ENCODE assay signal across 8 cellular contexts in genomic region chr20:50120935-50121693, GRCh38. TPM values are rescaled to one million over a fixed set of nuclear protein-coding genes. Genes with fewer than 3 reads are reported as not detected.
DNase-seq lines count a peak whose midpoint lies in the region; ATAC-seq and TF ChIP-seq lines count a peak whose summit lies in the region.

No MANE protein-coding gene starts in this region.

- TF ChIP-seq POLR2A in IMR-90 (IDR thresholded peaks at IDR 0.05; ENCODE audit: low read depth, low read length) (no peak), upper lobe of left lung (IDR thresholded peaks at IDR 0.05) (no peak)

- H3K36me3 ChIP-seq in IMR-90 (ENCODE audit: control insufficient read depth, insufficient read depth, low read length) (peaks cover 22% of the 10 kb centered on the region), PC-3 (ENCODE audit: low read depth, low read length) (peaks cover 32% of the 10 kb centered on the region), upper lobe of left lung (peaks cover 5 to 37% (median 24%) of the 10 kb centered on the region in 4 donors)

- no peak overlapping the region for H3K18ac ChIP-seq in IMR-90 (ENCODE audit: low read depth, low read length)

- POLR2A ChIA-PET in IMR-90 (lab: Charles Lee; ENCODE audit: unreplicated experiment), result no interaction called here
- POLR2A ChIA-PET in PC-3 (lab: Charles Lee; ENCODE audit: unreplicated experiment), result no interaction called here

- H3K4me3 ChIP-seq in IMR-90 (ENCODE audit: insufficient read depth, low read depth, low read length) (no peak overlapping the region), PC-3 (ENCODE audit: low read length) (no peak overlapping the region), fibroblast of the aortic adventitia (ENCODE audit: low read depth, low read length) (no peak overlapping the region), upper lobe of left lung (no peak overlapping the region)

- H2AFZ ChIP-seq in IMR-90 (replicated peaks; ENCODE audit: low read length, poor library complexity) (peak overlapping the region; percentile 33), PC-3 (ENCODE audit: low read length) (peak overlapping the region; percentile 11; the same call in 1 of the 2 replicates)

- no peak overlapping the region for H3K4ac ChIP-seq in IMR-90 (ENCODE audit: low read depth, low read length)

- H3K27ac ChIP-seq in IMR-90 (ENCODE audit: insufficient read depth, low read length), result no peak overlapping the region
- H3K27ac ChIP-seq in PC-3 (ENCODE audit: low read length), result no peak overlapping the region
- peak overlapping the region in 3 of 4 donors; percentile 5 to 36 (median 8) for H3K27ac ChIP-seq in upper lobe of left lung

- H3K9ac ChIP-seq in IMR-90 (ENCODE audit: low read depth, low read length), result no peak overlapping the region
- no peak overlapping the region for H3K9ac ChIP-seq in PC-3 (ENCODE audit: low read length)

- CTCF ChIA-PET in IMR-90 (lab: Yijun Ruan, JAX) (interaction anchor here (0.6 to 2.7 kb wide), 7 partner anchors 18 to 140 kb away, joined by 3 to 19 read pairs (median 6); no protein-coding TSS in a partner anchor), PC-3 (lab: Charles Lee) (interaction anchor here (0.6 to 1.9 kb wide), 12 partner anchors 23 to 343 kb away, joined by 3 to 26 read pairs (median 6); partner anchors contain the start of gene PEDS1)

- H3K4me2 ChIP-seq in IMR-90 (ENCODE audit: low read depth, low read length) (no peak overlapping the region), PC-3 (ENCODE audit: low read length) (peak overlapping the region; percentile 43)

- intact Hi-C loops in IMR-90 (cut with micrococcal nuclease) (loop anchor here (1.0 kb wide), 1 partner anchor 48 kb away; no protein-coding TSS in a partner anchor), PC-3 (cut with micrococcal nuclease) (loop anchor here (1.0 kb wide), 2 partner anchors 30 to 48 kb away; no protein-coding TSS in a partner anchor)

- no peak overlapping the region for H3K14ac ChIP-seq in IMR-90 (replicated peaks; ENCODE audit: low read depth, low read length)

- in situ Hi-C loops in IMR-90 (cut with MboI; ENCODE audit: low sequenced_read_pairs), result no loop called here

- no peak overlapping the region for H2BK15ac ChIP-seq in IMR-90 (ENCODE audit: low read depth, low read length)

- H3K23ac ChIP-seq in IMR-90 (ENCODE audit: low read depth, low read length), result no peak overlapping the region

- peak overlapping the region; percentile 36; the same call in 1 of the 2 replicates for H2AK5ac ChIP-seq in IMR-90 (ENCODE audit: low read depth, low read length)

- H2BK5ac ChIP-seq in IMR-90 (ENCODE audit: low read depth, low read length, poor library complexity, severe bottlenecking), result no peak overlapping the region

- ATAC-seq in IMR-90 (ENCODE audit: low read depth), result peak; percentile 74
- ATAC-seq in PC-3, result peak; percentile 82
- peak; percentile 69 for ATAC-seq in omental fat pad (ENCODE audit: low FRiP score)
- ATAC-seq in upper lobe of left lung (ENCODE audit: low FRiP score in 2 of 2), result peak; percentile 76 to 88
- ATAC-seq in GM19324 (IDR thresholded peaks at IDR 0.05; ENCODE audit: low FRiP score, unreplicated experiment), result no peak

- no TSS peak for BruUV-seq in IMR-90 (replicated peaks; lab: Mats Ljungman, UMichigan)
- BruUV-seq in PC-3 (replicated peaks; lab: Mats Ljungman, UMichigan), result TSS peak; percentile 10

- no peak overlapping the region for H2AK9ac ChIP-seq in IMR-90 (replicated peaks; ENCODE audit: low read depth, low read length, poor library complexity)

- peaks cover 6% of the 10 kb centered on the region for H3K9me1 ChIP-seq in IMR-90 (ENCODE audit: insufficient read depth, low read length)

- H2BK20ac ChIP-seq in IMR-90 (ENCODE audit: low read depth, low read length), result no peak overlapping the region

- peak; percentile 69 for TF ChIP-seq CTCF in IMR-90 (conservative IDR thresholded peaks at IDR 0.05; ENCODE audit: low read depth, low read length)
- peak; percentile 98 for TF ChIP-seq CTCF in PC-3 (conservative IDR thresholded peaks at IDR 0.05; ENCODE audit: low read depth, low read length)
- TF ChIP-seq CTCF in fibroblast of the aortic adventitia (IDR thresholded peaks at IDR 0.05; ENCODE audit: insufficient read depth, low read length), result peak; percentile 77
- peak in 1 of 3 donors; percentile 40 for TF ChIP-seq CTCF in omental fat pad (IDR thresholded peaks at IDR 0.05)
- peak; percentile 82 to 94 (median 90) for TF ChIP-seq CTCF in upper lobe of left lung (IDR thresholded peaks at IDR 0.05)

- H3K79me1 ChIP-seq in IMR-90 (ENCODE audit: low read depth in 1 of 2, low read length in 2 of 2), result peaks cover 0 to 27% of the 10 kb centered on the region in 2 experiments; a peak in 2 of 4 replicates

- no peak overlapping the region for H2BK120ac ChIP-seq in IMR-90 (ENCODE audit: low read depth, low read length)

- 25% methylated on average over 4 of the region's 9 CpGs; no CpG with 5 or more reads in 1 of the 2 experiments for WGBS in IMR-90 (ENCODE audit: extremely low coverage in 2 of 2, insufficient read length in 1 of 2), 2 experiments
- WGBS in upper lobe of left lung, 2 donors, result 35 to 36% methylated on average over 8 to 9 of the region's 9 CpGs

- H3K4me1 ChIP-seq in IMR-90 (ENCODE audit: control insufficient read depth, insufficient read depth, low read length), result peaks cover 5% of the 10 kb centered on the region
- H3K4me1 ChIP-seq in PC-3 (ENCODE audit: insufficient read depth, low read length), result peaks cover 14% of the 10 kb centered on the region
- peaks cover 3 to 16% (median 12%) of the 10 kb centered on the region in 4 donors for H3K4me1 ChIP-seq in upper lobe of left lung

- dilution Hi-C loops in IMR-90 (cut with HindIII; ENCODE audit: low sequenced_read_pairs, unreplicated experiment), result no loop called here

- no peak overlapping the region; the same call in 1 of the 2 replicates for H4K91ac ChIP-seq in IMR-90 (ENCODE audit: insufficient read depth, low read depth, low read length)

- no peak overlapping the region for H4K8ac ChIP-seq in IMR-90 (ENCODE audit: low read depth in 2 of 2, low read length in 2 of 2)

- H3K9me3 ChIP-seq in IMR-90 (ENCODE audit: control insufficient read depth, insufficient read depth, low read length) (no peaks in the 10 kb centered on the region), PC-3 (ENCODE audit: low read length) (no peaks in the 10 kb centered on the region), upper lobe of left lung (no peaks in the 10 kb centered on the region)

- no peak overlapping the region for H3K56ac ChIP-seq in IMR-90 (ENCODE audit: extremely low read depth, insufficient read depth, low read length)

- H3K79me2 ChIP-seq in PC-3 (ENCODE audit: low read length), result no peaks in the 10 kb centered on the region

- TF ChIP-seq RAD21 in IMR-90 (IDR thresholded peaks at IDR 0.05; ENCODE audit: low read length), result peak; percentile 88

- no peaks in the 10 kb centered on the region for H3K9me2 ChIP-seq in PC-3 (replicated peaks; ENCODE audit: low read length)

- H4K5ac ChIP-seq in IMR-90 (ENCODE audit: low read depth, low read length), result no peak overlapping the region

- H4K20me1 ChIP-seq in IMR-90 (ENCODE audit: insufficient read depth, low read length), result 0 out of 2 replicates have a peak, but pooled peaks cover 4% of the 10 kb centered on the region
- H4K20me1 ChIP-seq in PC-3 (ENCODE audit: low read length), result no peaks in the 10 kb centered on the region

- no peaks in the 10 kb centered on the region for H3F3A ChIP-seq in PC-3 (ENCODE audit: low read length, unreplicated experiment)

- H3K27me3 ChIP-seq in IMR-90 (ENCODE audit: control insufficient read depth, insufficient read depth, low read length), result no peaks in the 10 kb centered on the region
- H3K27me3 ChIP-seq in PC-3 (ENCODE audit: low read length), result no peaks in the 10 kb centered on the region
- no peaks in the 10 kb centered on the region for H3K27me3 ChIP-seq in upper lobe of left lung

- no peak for TF ChIP-seq EP300 in upper lobe of left lung (IDR thresholded peaks at IDR 0.05)

- peak; percentile 78 for DNase-seq in DMS114 treated with DMSO at 0.1 percent for 48 hours (lab: John Stamatoyannopoulos, UW; ENCODE audit: unreplicated experiment)
- DNase-seq in IMR-90, result peak; percentile 65
- peak; percentile 87 for DNase-seq in PC-3
- DNase-seq in activated T-helper 1 cell treated with Interleukin-2 at 50 U/mL for 16 hours (ENCODE audit: low read depth), result peak; percentile 43
- DNase-seq in fibroblast of the aortic adventitia (ENCODE audit: low read depth), result peak; percentile 61
- no peak for DNase-seq in omental fat pad (ENCODE audit: low spot score)
- peak in 1 of 2 donors; percentile 79 for DNase-seq in upper lobe of left lung

TF ChIP-seq in IMR-90, 13 proteins besides CTCF, POLR2A, EP300 and RAD21:
- no peak for TF ChIP-seq MAZ (IDR thresholded peaks at IDR 0.05; ENCODE audit: borderline replicate concordance, low read depth, low read length)
- peak; percentile 87 for TF ChIP-seq SMC3 (IDR thresholded peaks at IDR 0.05; ENCODE audit: low read depth, low read length)
TF ChIP-seq in IMR-90: peak in this region for 1.

RNA-seq across cellular contexts. Expression of gene UBE2V1, which starts 8.2 kb away (rescaled TPM):
- total RNA-seq in IMR-90 (2012; rRNA removed) (20.1 and 41.4 TPM in 2 replicates), PC-3 (2014; rRNA removed) (118 and 119 TPM in 2 replicates), fibroblast of the aortic adventitia (ENCODE audit: low replicate concordance) (77.1 and 105 TPM in 2 replicates), omental fat pad (100 to 1,000 TPM in 1 of 4 donors, 10 to 100 TPM in 3; 63.2 to 100 (median 72.6) TPM), upper lobe of left lung (100 to 1,000 TPM in 1 of 6 donors, 10 to 100 TPM in 5; 50.3 to 116 (median 69.9) TPM)
- 128 and 138 TPM in 2 replicates for polyA plus RNA-seq in IMR-90 (2012; rRNA removed)
- polyA plus RNA-seq in IMR-90 (2012; cell fraction: cytosol; rRNA removed), result 46.2 and 74.3 TPM in 2 replicates
- 37.1 and 141 TPM in 2 replicates for polyA plus RNA-seq in IMR-90 (2012; cell fraction: nucleus; rRNA removed; ENCODE audit: low replicate concordance)

RNA-seq across cellular contexts. Expression of gene PEDS1, which starts 32.4 kb away (rescaled TPM):
- total RNA-seq in IMR-90 (2012; rRNA removed), result 24.0 and 25.3 TPM in 2 replicates
- polyA plus RNA-seq in IMR-90 (2012; rRNA removed), result 59.9 and 67.6 TPM in 2 replicates
- polyA plus RNA-seq in IMR-90 (2012; cell fraction: cytosol; rRNA removed), result 26.9 and 58.5 TPM in 2 replicates
- polyA plus RNA-seq in IMR-90 (2012; cell fraction: nucleus; rRNA removed; ENCODE audit: low replicate concordance), result 24.5 and 45.9 TPM in 2 replicates
- 53.8 and 59.1 TPM in 2 replicates for total RNA-seq in PC-3 (2014; rRNA removed)
- total RNA-seq in fibroblast of the aortic adventitia (ENCODE audit: low replicate concordance), result 9.3 and 19.9 TPM in 2 replicates
- 10 to 100 TPM; 20.8 to 61.5 (median 29.0) TPM for total RNA-seq in omental fat pad
- 10 to 100 TPM; 30.4 to 59.3 (median 34.2) TPM for total RNA-seq in upper lobe of left lung

Comparison
In these comparisons a context has a peak if more than half of its experiments do, and no peak if none do; other contexts are left out.
1. H3K27ac ChIP-seq: peak in upper lobe of left lung (3 of 4); none in IMR-90 (single experiment) and PC-3 (single experiment).